Comparison of ENCODE assay signal across 24 cellular contexts in the genomic region with DNA sequence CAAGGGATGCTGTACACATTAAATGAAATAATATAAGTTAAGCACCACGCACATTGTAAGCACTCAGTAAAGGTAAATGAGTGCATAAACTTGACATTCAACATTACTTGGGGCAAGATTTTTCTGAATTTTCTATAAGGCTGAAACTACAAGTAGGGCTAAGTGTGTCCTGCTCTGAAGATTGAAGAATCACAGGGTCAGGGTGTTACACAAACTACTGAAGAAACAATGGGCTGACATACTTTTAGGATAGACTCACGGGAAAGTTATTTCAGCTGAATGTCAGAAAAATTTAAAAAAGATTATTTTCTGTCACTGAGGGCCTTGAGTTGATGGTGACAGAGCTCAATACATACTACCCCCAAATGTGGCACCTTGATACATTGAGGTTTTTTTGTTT.
"Had no signal": no experiment of that assay in that cellular context is flagged by ENCODE, and none has a peak within 500 bp of the region (broad histone marks: within the 10 kb centered on the region; RNA-seq: fewer than 3 reads in every experiment).

No MANE protein-coding gene starts in this region.

- H3K36me3 Mint-ChIP-seq: memory B cell, natural killer cell had no signal

- H3K27ac Mint-ChIP-seq: effector memory CD8-positive, alpha-beta T cell; memory B cell; natural killer cell; stimulated activated naive CD8-positive, alpha-beta T cell treated with anti-CD3 and anti-CD28 coated beads, Interleukin-15, amount 100 ng/mL, for 72 hours had no signal

- H3K27me3 ChIP-seq: ovary, suprapubic skin, transverse colon, vagina had no signal

- H3K4me3 Mint-ChIP-seq: effector memory CD8-positive, alpha-beta T cell; memory B cell; natural killer cell; stimulated activated naive CD8-positive, alpha-beta T cell treated with anti-CD3 and anti-CD28 coated beads, Interleukin-15, amount 100 ng/mL, for 72 hours had no signal

- H3K4me1 Mint-ChIP-seq: memory B cell; natural killer cell; stimulated activated naive CD8-positive, alpha-beta T cell treated with anti-CD3 and anti-CD28 coated beads, Interleukin-15, amount 100 ng/mL, for 72 hours had no signal

- H3K9me3 ChIP-seq: ovary, psoas muscle, suprapubic skin, transverse colon, vagina had no signal

- H3K4me2 ChIP-seq: smooth muscle cell had no signal

- H3K27ac ChIP-seq: coronary artery, epithelial cell of prostate, ovary, psoas muscle, suprapubic skin, transverse colon, vagina had no signal

- H3K4me1 ChIP-seq: psoas muscle, suprapubic skin, transverse colon, vagina had no signal

- ATAC-seq: effector memory CD8-positive, alpha-beta T cell; esophagus mucosa; left lobe of liver; natural killer cell; psoas muscle; sciatic nerve; stimulated activated naive CD8-positive, alpha-beta T cell treated with anti-CD3 and anti-CD28 coated beads, Interleukin-15, amount 100 ng/mL, for 72 hours had no signal

- H3K9me3 Mint-ChIP-seq: natural killer cell; stimulated activated naive CD8-positive, alpha-beta T cell treated with anti-CD3 and anti-CD28 coated beads, Interleukin-15, amount 100 ng/mL, for 72 hours had no signal

- DNase-seq: effector memory CD8-positive, alpha-beta T cell; foreskin melanocyte; natural killer cell; occipital lobe; ovary; posterior cingulate gyrus; psoas muscle; stimulated activated CD4-positive, alpha-beta T cell treated with anti-CD3 and anti-CD28 coated beads, Interleukin-12 subunit alpha, Interleukin-12 subunit beta, amount 100 ng/mL, for 4 hours; stimulated activated CD4-positive, alpha-beta T cell treated with anti-CD3 and anti-CD28 coated beads, Interleukin-1b, Interleukin-23, amount 100 ng/mL, for 48 hours; stimulated activated CD4-positive, alpha-beta T cell treated with anti-CD3 and anti-CD28 coated beads, Interleukin-4, amount 100 ng/mL, for 1 hour; stimulated activated CD8-positive, alpha-beta memory T cell treated with anti-CD3 and anti-CD28 coated beads, Interleukin-4, amount 100 ng/mL, for 48 hours; stimulated activated naive CD4-positive, alpha-beta T cell; stimulated activated naive CD8-positive, alpha-beta T cell treated with anti-CD3 and anti-CD28 coated beads, Interleukin-15, amount 100 ng/mL, for 72 hours; transverse colon had no signal

- H3K4me3 ChIP-seq: coronary artery, lung, ovary, psoas muscle, smooth muscle cell, suprapubic skin, transverse colon, vagina had no signal

- H3K36me3 ChIP-seq: ovary, suprapubic skin, transverse colon, vagina had no signal

- H3K27me3 Mint-ChIP-seq: memory B cell; stimulated activated naive CD8-positive, alpha-beta T cell treated with anti-CD3 and anti-CD28 coated beads, Interleukin-15, amount 100 ng/mL, for 72 hours had no signal
